ENCODE assay signal across 8 cellular contexts in the genomic region with DNA sequence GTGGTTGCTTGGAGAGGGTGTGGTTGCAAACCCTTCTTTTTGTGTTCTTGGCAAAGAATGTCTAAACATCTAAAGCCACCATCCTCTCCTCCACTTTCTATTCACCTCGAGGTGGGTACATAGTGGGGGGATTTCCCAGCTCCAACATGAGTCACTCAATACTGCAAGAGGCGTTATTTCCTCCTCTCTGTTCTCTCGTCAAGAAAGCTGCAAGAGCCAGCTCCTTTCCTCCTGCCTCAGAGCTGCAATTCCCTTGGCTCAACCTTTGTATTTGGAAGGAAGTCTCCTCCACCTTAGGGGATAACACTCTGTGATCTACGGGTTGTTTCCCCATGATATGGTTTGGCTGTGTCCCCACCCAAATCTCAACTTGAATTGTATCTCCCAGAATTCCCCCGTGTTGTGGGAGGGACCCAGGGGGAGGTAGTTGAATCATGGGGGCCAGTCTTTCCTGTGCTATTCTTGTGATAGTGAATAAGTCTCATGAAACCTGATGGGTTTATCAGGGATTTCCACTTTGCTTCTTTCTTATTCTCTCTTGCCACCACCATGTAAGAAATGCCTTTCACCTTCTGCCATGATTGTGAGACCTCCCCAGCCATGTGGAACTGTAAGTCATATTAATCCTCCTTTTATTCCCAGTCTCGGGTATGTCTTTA.
A peak's percentile ranks its signal among the peaks of the same experiment; 100 is the strongest.
DNase-seq lines count a peak whose midpoint lies in the region; ATAC-seq lines count a peak whose summit lies in the region.

No MANE protein-coding gene starts in this region.

- H3K4me3 ChIP-seq in HAP-1: no peak overlapping the region

- H3K36me3 ChIP-seq in HAP-1 (replicated peaks): no peaks in the 10 kb centered on the region; the same call in 1 of the 2 replicates

- no peaks in the 10 kb centered on the region for H3K9me3 ChIP-seq in HAP-1

- in situ Hi-C loops in HAP-1 (cut with MboI; ENCODE audit: low sequenced_read_pairs): no loop called here

- no peaks in the 10 kb centered on the region for H3K27me3 ChIP-seq in HAP-1 (ENCODE audit: low read depth)

- ATAC-seq in GM19452 (IDR thresholded peaks at IDR 0.05; ENCODE audit: unreplicated experiment) (peak; percentile 91), HG03439 (IDR thresholded peaks at IDR 0.05; ENCODE audit: unreplicated experiment) (peak; percentile 82)

- H3K4me1 ChIP-seq in HAP-1: no peaks in the 10 kb centered on the region

- DNase-seq in activated T-helper 9 cell treated with anti-CD3 and anti-CD28 coated beads, Interleukin-2, amount 50 U/mL, for 16 hours (ENCODE audit: low read depth): peak; percentile 33
- peak; percentile 9 to 56 for DNase-seq in stimulated activated CD4-positive, alpha-beta T cell treated with anti-CD3 and anti-CD28 coated beads, Interleukin-4, amount 100 ng/mL, for 48 hours (ENCODE audit: low read depth in 2 of 2)
- no peak for DNase-seq in DMS53 (lab: John Stamatoyannopoulos, UW)
- DNase-seq in DMS79 treated with DMSO at 0.1 percent for 48 hours (lab: John Stamatoyannopoulos, UW): no peak
- no peak for DNase-seq in HAP-1 (ENCODE audit: low spot score in 2 of 2)
- no peak for DNase-seq in cerebellum (ENCODE audit: low spot score)

Comparison
In these comparisons a context has a peak if more than half of its experiments do, and no peak if none do; other contexts are left out.
1. DNase-seq: peak in activated T-helper 9 cell treated with anti-CD3 and anti-CD28 coated beads, Interleukin-2, amount 50 U/mL, for 16 hours (single experiment) and stimulated activated CD4-positive, alpha-beta T cell treated with anti-CD3 and anti-CD28 coated beads, Interleukin-4, amount 100 ng/mL, for 48 hours (2 of 2); none in DMS53 (single experiment), DMS79 treated with DMSO at 0.1 percent for 48 hours (single experiment), HAP-1 (0 of 2) and cerebellum (single experiment).